In genomic region chr16:15946257-15947044, GRCh38 we compare ENCODE assay signal across 11 cellular contexts. TPM values are rescaled to one million over a fixed set of nuclear protein-coding genes. Genes with fewer than 3 reads are reported as not detected.
DNase-seq lines count a peak whose midpoint lies in the region; ATAC-seq and TF ChIP-seq lines count a peak whose summit lies in the region.
"Had no signal": no experiment of that assay in that cellular context is flagged by ENCODE, and none has a peak within 500 bp of the region (broad histone marks: within the 10 kb centered on the region; RNA-seq: fewer than 3 reads in every experiment).

No MANE protein-coding gene starts in this region.

- H3K4me1 Mint-ChIP-seq in activated CD4-positive, alpha-beta memory T cell treated with anti-CD3 and anti-CD28 coated beads, Interleukin-2, amount 10 ng/mL, durations not matched to agents 7 days and 5 days, result peaks cover 17% of the 10 kb centered on the region

- peaks cover 2% of the 10 kb centered on the region for H3K27me3 Mint-ChIP-seq in activated CD4-positive, alpha-beta memory T cell treated with anti-CD3 and anti-CD28 coated beads, Interleukin-2, amount 10 ng/mL, durations not matched to agents 7 days and 5 days

- in situ Hi-C loops in Caki2 (cut with HindIII; ENCODE audit: low pct_unique_long_range_greater_than_20kb, low sequenced_read_pairs) (no loop called here), mammary epithelial cell (cut with MboI; ENCODE audit: low sequenced_read_pairs in 2 of 2) (no loop called here)

- H3K9me3 ChIP-seq in mammary epithelial cell (replicated peaks; ENCODE audit: insufficient read depth, low read length), result no peaks in the 10 kb centered on the region
- H3K9me3 ChIP-seq: gastrocnemius medialis had no signal

- H3K27ac ChIP-seq in mammary epithelial cell (ENCODE audit: insufficient read depth, low read depth, low read length), result peak overlapping the region; percentile 18
- H3K27ac ChIP-seq: gastrocnemius medialis had no signal

- peak overlapping the region; percentile 34 for H2AFZ ChIP-seq in mammary epithelial cell (ENCODE audit: low read depth, low read length)

- no peaks in the 10 kb centered on the region for H4K20me1 ChIP-seq in mammary epithelial cell (ENCODE audit: insufficient read depth, low read length)

- peak overlapping the region; percentile 25 for H3K4me2 ChIP-seq in mammary epithelial cell (ENCODE audit: insufficient read depth, low read depth, low read length)

- H3K36me3 Mint-ChIP-seq in activated CD4-positive, alpha-beta memory T cell treated with anti-CD3 and anti-CD28 coated beads, Interleukin-2, amount 10 ng/mL, durations not matched to agents 7 days and 5 days (ENCODE audit: low read depth), result peaks cover 10% of the 10 kb centered on the region

- no peaks in the 10 kb centered on the region for H3K27me3 ChIP-seq in mammary epithelial cell (ENCODE audit: insufficient read depth, low read length)
- H3K27me3 ChIP-seq: gastrocnemius medialis had no signal

- intact Hi-C loops in mammary epithelial cell (cut with micrococcal nuclease), result no loop called here

- H3K4me3 ChIP-seq in mammary epithelial cell (replicated peaks in 1 of 3; ENCODE audit: insufficient read depth in 1 of 3, low read depth in 2 of 3, low read length in 3 of 3), result no peak overlapping the region
- H3K4me3 ChIP-seq: gastrocnemius medialis had no signal

- H3K79me2 ChIP-seq in mammary epithelial cell (ENCODE audit: insufficient read depth, low read length), result peaks cover 20% of the 10 kb centered on the region

- dilution Hi-C loops in mammary epithelial cell (cut with HindIII; ENCODE audit: low sequenced_read_pairs), result no loop called here

- TF ChIP-seq CTCF in mammary epithelial cell (conservative IDR thresholded peaks at IDR 0.05 in 1 of 2, IDR thresholded peaks at IDR 0.05 in 1 of 2; ENCODE audit: extremely low read depth in 1 of 2, insufficient read depth in 1 of 2, low read depth in 1 of 2, low read length in 2 of 2), result peak in 1 of 2 donors; percentile 4

- no TSS peak for BruUV-seq in mammary epithelial cell (replicated peaks; lab: Mats Ljungman, UMichigan)

- H3K27ac Mint-ChIP-seq in activated CD4-positive, alpha-beta memory T cell treated with anti-CD3 and anti-CD28 coated beads, Interleukin-2, amount 10 ng/mL, durations not matched to agents 7 days and 5 days, result no peak overlapping the region

- POLR2A ChIA-PET in activated CD4-positive, alpha-beta memory T cell treated with anti-CD3 and anti-CD28 coated beads, Interleukin-2, amount 10 ng/mL, durations not matched to agents 7 days and 5 days (lab: Charles Lee), result no interaction called here

- no peak overlapping the region for H3K4me3 Mint-ChIP-seq in activated CD4-positive, alpha-beta memory T cell treated with anti-CD3 and anti-CD28 coated beads, Interleukin-2, amount 10 ng/mL, durations not matched to agents 7 days and 5 days

- no peaks in the 10 kb centered on the region for H3K36me3 ChIP-seq in mammary epithelial cell (ENCODE audit: insufficient read depth, low read length)
- H3K36me3 ChIP-seq: gastrocnemius medialis had no signal

- peaks cover 23% of the 10 kb centered on the region for H3K4me1 ChIP-seq in mammary epithelial cell (ENCODE audit: insufficient read depth, low read length)

- DNase-seq in Caki2 (ENCODE audit: low read depth), result peak; percentile 44
- peak; percentile 55 for DNase-seq in LHCN-M2 (ENCODE audit: low read depth)
- peak; percentile 80 for DNase-seq in mammary epithelial cell
- DNase-seq in non-pigmented ciliary epithelial cell (ENCODE audit: low read depth), result peak; percentile 40
- no peak for DNase-seq in activated CD4-positive, alpha-beta memory T cell treated with anti-CD3 and anti-CD28 coated beads, Interleukin-2, amount 10 ng/mL, durations not matched to agents 7 days and 5 days
- DNase-seq in NCI-H524 treated with DMSO at 0.1 percent for 48 hours (lab: John Stamatoyannopoulos, UW), result no peak
- no peak for DNase-seq in stimulated activated CD4-positive, alpha-beta T cell treated with anti-CD3 and anti-CD28 coated beads, Interleukin-12 subunit alpha, Interleukin-12 subunit beta, amount 100 ng/mL, for 4 hours
- DNase-seq: gastrocnemius medialis; NCI-H2029; stimulated activated CD4-positive, alpha-beta T cell treated with anti-CD3 and anti-CD28 coated beads, Interleukin-2, amount 100 ng/mL, for 48 hours had no signal

- WGBS in mammary epithelial cell (ENCODE audit: low coverage, missing lambda C conversion rate), result 29% methylated on average over 10 of the region's 10 CpGs

- H3K9me3 Mint-ChIP-seq in activated CD4-positive, alpha-beta memory T cell treated with anti-CD3 and anti-CD28 coated beads, Interleukin-2, amount 10 ng/mL, durations not matched to agents 7 days and 5 days, result no peaks in the 10 kb centered on the region

- no peak overlapping the region for H3K9ac ChIP-seq in mammary epithelial cell (ENCODE audit: insufficient read depth, low read length)

- CTCF ChIA-PET in mammary epithelial cell (lab: Charles Lee; ENCODE audit: low non-redundant PET), result interaction anchor here (0.6 kb wide), 2 partner anchors 120 to 132 kb away, joined by 3 to 4 read pairs; no protein-coding TSS in a partner anchor
- CTCF ChIA-PET in activated CD4-positive, alpha-beta memory T cell treated with anti-CD3 and anti-CD28 coated beads, Interleukin-2, amount 10 ng/mL, durations not matched to agents 7 days and 5 days (lab: Charles Lee), result no interaction called here

- no peak for ATAC-seq in GM21825 (IDR thresholded peaks at IDR 0.05; ENCODE audit: unreplicated experiment)
- ATAC-seq: gastrocnemius medialis had no signal

RNA-seq across cellular contexts. Expression of gene ABCC1, which starts 3.0 kb away (rescaled TPM):
- 42.8 and 51.5 TPM in 2 replicates for total RNA-seq in Caki2 (2014; rRNA removed; shearing (Covaris generic); ENCODE audit: low replicate concordance)
- total RNA-seq in LHCN-M2 (2014; rRNA removed) (10.3 and 11.5 TPM in 2 replicates), mammary epithelial cell (10 to 100 TPM; 45.5 to 47.2 TPM)
- 20.4 TPM for polyA plus RNA-seq in LHCN-M2 (2012)
- 25.3 TPM for polyA plus RNA-seq in mammary epithelial cell
- 137 TPM for polyA minus RNA-seq in mammary epithelial cell
- total RNA-seq in activated CD4-positive, alpha-beta memory T cell treated with anti-CD3 and anti-CD28 coated beads, Interleukin-2, amount 10 ng/mL, durations not matched to agents 7 days and 5 days, result 10 to 100 TPM; 41.4 to 44.2 TPM

RNA-seq across cellular contexts. Expression of gene CEP20, which starts 58.0 kb away (rescaled TPM):
- 121 and 130 TPM in 2 replicates for total RNA-seq in Caki2 (2014; rRNA removed; shearing (Covaris generic); ENCODE audit: low replicate concordance)
- 69.6 and 94.3 TPM in 2 replicates for total RNA-seq in LHCN-M2 (2014; rRNA removed)
- polyA plus RNA-seq in LHCN-M2 (2012), result 18.9 TPM
- 10 to 100 TPM; 40.1 to 45.8 TPM for total RNA-seq in mammary epithelial cell
- 17.7 TPM for polyA plus RNA-seq in mammary epithelial cell
- polyA minus RNA-seq in mammary epithelial cell, result 8.6 TPM
- 10 to 100 TPM; 49.7 to 56.1 TPM for total RNA-seq in activated CD4-positive, alpha-beta memory T cell treated with anti-CD3 and anti-CD28 coated beads, Interleukin-2, amount 10 ng/mL, durations not matched to agents 7 days and 5 days

Comparison
In these comparisons a context has a peak if more than half of its experiments do, and no peak if none do; other contexts are left out.
1. DNase-seq: peak in Caki2 (single experiment), LHCN-M2 (single experiment), mammary epithelial cell (single experiment) and non-pigmented ciliary epithelial cell (single experiment); none in activated CD4-positive, alpha-beta memory T cell treated with anti-CD3 and anti-CD28 coated beads, Interleukin-2, amount 10 ng/mL, durations not matched to agents 7 days and 5 days (single experiment), NCI-H524 treated with DMSO at 0.1 percent for 48 hours (single experiment) and stimulated activated CD4-positive, alpha-beta T cell treated with anti-CD3 and anti-CD28 coated beads, Interleukin-12 subunit alpha, Interleukin-12 subunit beta, amount 100 ng/mL, for 4 hours (single experiment).